In genomic region chr10:80249886-80250285, GRCh38 we compare ENCODE assay signal across 9 cellular contexts. TPM values are rescaled to one million over a fixed set of nuclear protein-coding genes. Genes with fewer than 3 reads are reported as not detected.
"Had no signal": no experiment of that assay in that cellular context is flagged by ENCODE, and none has a peak within 500 bp of the region (broad histone marks: within the 10 kb centered on the region; RNA-seq: fewer than 3 reads in every experiment).

No MANE protein-coding gene starts in this region.

RNA-seq across cellular contexts. Expression of gene MAT1A, which starts 39.6 kb away (rescaled TPM):
- total RNA-seq: activated B cell treated with CpG ODN at 0.5 μM for 24 hours; activated CD4-positive, alpha-beta memory T cell treated with anti-CD3 and anti-CD28 coated beads for 36 hours; activated naive CD4-positive, alpha-beta T cell treated with anti-CD3 and anti-CD28 coated beads for 36 hours; activated naive CD4-positive, alpha-beta T cell treated with anti-CD3 and anti-CD28 coated beads, Interleukin-2, amount 50 U/mL, for 72 hours; activated T-helper 1 cell treated with anti-CD3 and anti-CD28 coated beads, Interleukin-12 subunit alpha, Interleukin-12 subunit beta, Interleukin-2, Interleukin-4 antibody, amounts not matched to agents 30 ng/mL and 10 ng/mL and 1 ng/mL, durations not matched to agents 14 hours and 24 hours and 36 hours; bronchial epithelial cell; Peyer's patch; SJCRH30; T-helper 17 cell had no signal
